Comparison of ENCODE assay signal across 14 cellular contexts in the genomic region with DNA sequence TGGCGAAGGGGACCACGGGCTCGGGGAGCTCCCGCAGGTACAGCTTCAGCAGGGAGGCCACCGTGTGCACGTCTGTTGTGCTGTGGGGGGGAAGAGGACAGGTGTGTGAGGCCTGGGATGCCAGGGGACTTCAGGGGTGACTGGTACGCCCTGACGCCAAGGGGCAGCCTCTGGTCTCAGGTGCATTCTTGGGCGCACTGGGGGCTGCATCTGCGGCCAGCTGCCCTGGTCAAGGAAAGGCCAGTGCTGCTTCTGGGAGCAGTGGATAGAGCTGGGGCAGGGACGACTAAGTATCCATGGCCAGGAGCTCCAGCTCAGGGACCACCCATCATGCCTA.
"Had no signal": no experiment of that assay in that cellular context is flagged by ENCODE, and none has a peak within 500 bp of the region (broad histone marks: within the 10 kb centered on the region; RNA-seq: fewer than 3 reads in every experiment).

No MANE protein-coding gene starts in this region.

- H3K9me3 Mint-ChIP-seq: central memory CD8-positive, alpha-beta T cell; dendritic cell treated with granulocyte-macrophage colony-stimulating factor and Interleukin-4, amounts not matched to agents 40 ng/mL and 50 ng/mL, for 4 days; naive thymus-derived CD8-positive, alpha-beta T cell; T-cell had no signal

- H3K27ac Mint-ChIP-seq: dendritic cell treated with granulocyte-macrophage colony-stimulating factor and Interleukin-4, amounts not matched to agents 40 ng/mL and 50 ng/mL, for 4 days; naive thymus-derived CD8-positive, alpha-beta T cell; T-cell had no signal

- H3K27me3 ChIP-seq: hepatocyte, tibial artery had no signal

- H3K79me2 ChIP-seq: hepatocyte had no signal

- H3K27ac ChIP-seq: tibial artery had no signal

- H3K36me3 Mint-ChIP-seq: naive thymus-derived CD8-positive, alpha-beta T cell; T-cell had no signal

- H3K27me3 Mint-ChIP-seq: central memory CD8-positive, alpha-beta T cell had no signal

- H3K4me1 ChIP-seq: tibial artery had no signal

- DNase-seq: activated CD4-positive, alpha-beta T cell treated with anti-CD3 and anti-CD28 coated beads, Interleukin-2, amount 50 U/mL, for 48 hours; activated CD8-positive, alpha-beta memory T cell treated with anti-CD3 and anti-CD28 coated beads, Interleukin-2, amount 50 U/mL, for 4 hours; activated naive CD4-positive, alpha-beta T cell treated with Interleukin-2 at 50 U/mL for 16 hours; stimulated activated CD4-positive, alpha-beta T cell treated with anti-CD3 and anti-CD28 coated beads, Interleukin-15, amount 100 ng/mL, for 24 hours; stimulated activated CD4-positive, alpha-beta T cell treated with anti-CD3 and anti-CD28 coated beads, Interleukin-4, amount 100 ng/mL, for 24 hours; T1000 had no signal

- H3K9me3 ChIP-seq: mucosa of descending colon, tibial artery had no signal

- H3K4me1 Mint-ChIP-seq: central memory CD8-positive, alpha-beta T cell; T-cell had no signal

- H3K4me3 Mint-ChIP-seq: central memory CD8-positive, alpha-beta T cell; dendritic cell treated with granulocyte-macrophage colony-stimulating factor and Interleukin-4, amounts not matched to agents 40 ng/mL and 50 ng/mL, for 4 days; naive thymus-derived CD8-positive, alpha-beta T cell; T-cell had no signal

- H2AFZ ChIP-seq: hepatocyte had no signal

- H3K4me3 ChIP-seq: hepatocyte, lung, mucosa of descending colon, tibial artery had no signal
